Comparison of ENCODE assay signal across 14 cellular contexts in genomic region chr6:40409143-40409542, GRCh38.
DNase-seq lines count a peak whose midpoint lies in the region; TF ChIP-seq lines count a peak whose summit lies in the region.
"Had no signal": no experiment of that assay in that cellular context is flagged by ENCODE, and none has a peak within 500 bp of the region (broad histone marks: within the 10 kb centered on the region; RNA-seq: fewer than 3 reads in every experiment).

No MANE protein-coding gene starts in this region.

- DNase-seq in NCI-H82 (lab: John Stamatoyannopoulos, UW) = peak; percentile 55
- DNase-seq in NCI-H82 treated with DMSO at 0.1 percent for 48 hours (lab: John Stamatoyannopoulos, UW; ENCODE audit: unreplicated experiment) = no peak
- no peak for DNase-seq in glutamatergic neuron
- no peak for DNase-seq in type B pancreatic cell (ENCODE audit: extremely low spot score, unreplicated experiment)
- DNase-seq in globus pallidus (ENCODE audit: low spot score) = no peak
- DNase-seq in iPS-NIHi11 (ENCODE audit: low spot score) = no peak
- DNase-seq: C1 segment of cervical spinal cord, EL, GOT3, MM.1S, NCI-H187 treated with DMSO at 0.1 percent for 48 hours, OCI-M1, SHP77 treated with DMSO at 0.1 percent for 48 hours had no signal

- H3K36me3 Mint-ChIP-seq in brain (no peaks in the 10 kb centered on the region), glutamatergic neuron (ENCODE audit: unreplicated experiment) (no peaks in the 10 kb centered on the region), type B pancreatic cell (no peaks in the 10 kb centered on the region)

- no peak for TF ChIP-seq CTCF in brain (conservative IDR thresholded peaks at IDR 0.05)
- TF ChIP-seq CTCF in glutamatergic neuron (IDR thresholded peaks at IDR 0.05; ENCODE audit: partially characterized antibody, unreplicated experiment) = no peak
- TF ChIP-seq CTCF in type B pancreatic cell (conservative IDR thresholded peaks at IDR 0.05) = no peak

- peaks cover 55% of the 10 kb centered on the region for H3K4me1 Mint-ChIP-seq in brain
- H3K4me1 Mint-ChIP-seq in glutamatergic neuron (ENCODE audit: low read depth, unreplicated experiment) = peaks cover 30% of the 10 kb centered on the region
- H3K4me1 Mint-ChIP-seq in type B pancreatic cell (ENCODE audit: unreplicated experiment) = peaks cover 33% of the 10 kb centered on the region

- peaks cover 2% of the 10 kb centered on the region for H3K27me3 Mint-ChIP-seq in brain
- H3K27me3 Mint-ChIP-seq in glutamatergic neuron (ENCODE audit: unreplicated experiment) = peaks cover 11% of the 10 kb centered on the region
- H3K27me3 Mint-ChIP-seq in type B pancreatic cell = peaks cover 7% of the 10 kb centered on the region

- no peaks in the 10 kb centered on the region for H3K9me3 Mint-ChIP-seq in brain
- H3K9me3 Mint-ChIP-seq in glutamatergic neuron (ENCODE audit: unreplicated experiment) = no peaks in the 10 kb centered on the region
- H3K9me3 Mint-ChIP-seq in type B pancreatic cell = no peaks in the 10 kb centered on the region

- H3K27ac Mint-ChIP-seq in brain (peak overlapping the region in 3 of 5 experiments; percentile 54 to 69 (median 64)), glutamatergic neuron (ENCODE audit: unreplicated experiment) (peak overlapping the region; percentile 43), type B pancreatic cell (peak overlapping the region; percentile 41)

- H3K4me3 Mint-ChIP-seq in brain (no peak overlapping the region), glutamatergic neuron (ENCODE audit: unreplicated experiment) (peak overlapping the region; percentile 20), type B pancreatic cell (no peak overlapping the region)
